ENCODE assay signal across 17 cellular contexts in genomic region chr10:74460812-74461211, GRCh38.
DNase-seq lines count a peak whose midpoint lies in the region; ATAC-seq and TF ChIP-seq lines count a peak whose summit lies in the region.
"Had no signal": no experiment of that assay in that cellular context is flagged by ENCODE, and none has a peak within 500 bp of the region (broad histone marks: within the 10 kb centered on the region; RNA-seq: fewer than 3 reads in every experiment).

No MANE protein-coding gene starts in this region.

- TF ChIP-seq CTCF in fibroblast of the aortic adventitia (IDR thresholded peaks at IDR 0.05; ENCODE audit: insufficient read depth, low read length): no peak
- TF ChIP-seq CTCF in CD14-positive monocyte (IDR thresholded peaks at IDR 0.05): no peak

- H3K4me1 Mint-ChIP-seq in CD14-positive monocyte: no peaks in the 10 kb centered on the region

- H3K9ac ChIP-seq in adipocyte (ENCODE audit: low read length): no peak overlapping the region

- peaks cover 0 to 2% (median 1%) of the 10 kb centered on the region in 3 donors for H3K27me3 Mint-ChIP-seq in CD14-positive monocyte (ENCODE audit: low read depth in 3 of 3)

- no peak for ATAC-seq in esophagus mucosa
- ATAC-seq in GM19324 (IDR thresholded peaks at IDR 0.05; ENCODE audit: low FRiP score, unreplicated experiment): no peak
- ATAC-seq: gastroesophageal sphincter had no signal

- H3K27ac Mint-ChIP-seq in CD14-positive monocyte: no peak overlapping the region

- no peak overlapping the region for H3K4me3 ChIP-seq in adipocyte (ENCODE audit: low read length)
- H3K4me3 ChIP-seq in fibroblast of the aortic adventitia (ENCODE audit: low read depth, low read length): no peak overlapping the region
- no peak overlapping the region for H3K4me3 ChIP-seq in neuron (ENCODE audit: low read length)
- H3K4me3 ChIP-seq: gastroesophageal sphincter, SK-N-MC, thoracic aorta had no signal

- peaks cover 0 to 10% (median 4%) of the 10 kb centered on the region in 7 donors for H3K9me3 Mint-ChIP-seq in CD14-positive monocyte

- no peak overlapping the region for H3K4me3 Mint-ChIP-seq in CD14-positive monocyte

- H3K36me3 ChIP-seq in adipocyte (ENCODE audit: control insufficient read depth, insufficient read depth, low read length, severe bottlenecking) (no peaks in the 10 kb centered on the region), neuron (ENCODE audit: insufficient read depth, low read length) (no peaks in the 10 kb centered on the region)
- H3K36me3 ChIP-seq: BE2C, gastroesophageal sphincter, thoracic aorta had no signal

- H3K9me3 ChIP-seq in adipocyte (ENCODE audit: control insufficient read depth, low read length) (no peaks in the 10 kb centered on the region), neuron (ENCODE audit: low read length) (peaks cover 2% of the 10 kb centered on the region)
- H3K9me3 ChIP-seq: BE2C, gastroesophageal sphincter, thoracic aorta had no signal

- H3K27me3 ChIP-seq in adipocyte (replicated peaks; ENCODE audit: control insufficient read depth, insufficient read depth, low read length): no peaks in the 10 kb centered on the region
- no peaks in the 10 kb centered on the region for H3K27me3 ChIP-seq in neuron (ENCODE audit: insufficient read depth, low read length)
- H3K27me3 ChIP-seq: BE2C, gastroesophageal sphincter had no signal

- H2AFZ ChIP-seq in neuron (ENCODE audit: low read depth, low read length): peak overlapping the region; percentile 67

- intact Hi-C loops in CD14-positive monocyte (cut with micrococcal nuclease): no loop called here

- H3K4me1 ChIP-seq in adipocyte (ENCODE audit: control insufficient read depth, insufficient read depth, low read length): no peaks in the 10 kb centered on the region
- H3K4me1 ChIP-seq in neuron (ENCODE audit: insufficient read depth, low read length): peaks cover 10% of the 10 kb centered on the region
- H3K4me1 ChIP-seq: BE2C had no signal

- peaks cover 9 to 10% of the 10 kb centered on the region in 2 donors for H3K36me3 Mint-ChIP-seq in CD14-positive monocyte

- DNase-seq in GM03348 (ENCODE audit: low spot score) (peak; percentile 26), adipocyte (ENCODE audit: low read depth) (peak; percentile 7), fibroblast of the aortic adventitia (ENCODE audit: low read depth) (peak; percentile 12), CD14-positive monocyte (ENCODE audit: low spot score) (no peak), NCI-H748 (lab: John Stamatoyannopoulos, UW; ENCODE audit: unreplicated experiment) (no peak)
- DNase-seq: activated CD4-positive, alpha-beta T cell treated with anti-CD3 and anti-CD28 coated beads, Interleukin-2, amount 50 U/mL, for 48 hours; activated T-cell treated with anti-CD3 and anti-CD28 coated beads, Interleukin-2, amount 50 U/mL, for 48 hours; BE2C; DMS79; kidney; NCI-H2107 had no signal

Comparison
In these comparisons a context has a peak if more than half of its experiments do, and no peak if none do; other contexts are left out.
1. DNase-seq: peak in GM03348 (single experiment), adipocyte (single experiment) and fibroblast of the aortic adventitia (single experiment); none in CD14-positive monocyte (single experiment) and NCI-H748 (single experiment).